Comparison of ENCODE assay signal across 8 cellular contexts in genomic region chr3:108589081-108589997, GRCh38. TPM values are rescaled to one million over a fixed set of nuclear protein-coding genes. Genes with fewer than 3 reads are reported as not detected.
DNase-seq lines count a peak whose midpoint lies in the region; ATAC-seq, FAIRE-seq and TF ChIP-seq lines count a peak whose summit lies in the region.

Gene CIP2A (minus strand): TSS chr3:108589438. CDS start chr3:108589375, 63 bp downstream.
Gene DZIP3 (plus strand): TSS chr3:108589722. CDS start chr3:108605407, 15,685 bp downstream.

- peaks cover 46% of the 10 kb centered on the region for H3K4me1 Mint-ChIP-seq in activated T-helper 2 cell treated with anti-CD3 and anti-CD28 coated beads, Interferon-gamma antibody, Interleukin-2, Interleukin-4, amounts not matched to agents 10 μg/mL and 5 μg/mL and 100 μg/mL, durations not matched to agents 14 hours and 24 hours and 36 hours (ENCODE audit: low read depth)
- H3K4me1 Mint-ChIP-seq in naive thymus-derived CD4-positive, alpha-beta T cell = peaks cover 12 to 53% (median 39%) of the 10 kb centered on the region in 7 donors
- peaks cover 52% of the 10 kb centered on the region for H3K4me1 Mint-ChIP-seq in stimulated activated memory B cell treated with anti-CD40 and anti-IgM and Interleukin-4, amounts not matched to agents 10 μg/mL and 1 μg/mL and 100 μg/mL, for 72 hours

- DNase-seq in ELF-1 (ENCODE audit: low read depth, low spot score) = peak; percentile 99
- peak; percentile 73 for DNase-seq in H54 (ENCODE audit: insufficient read length, low spot score)
- peak; percentile 89 for DNase-seq in LoVo (ENCODE audit: low spot score)
- DNase-seq in RWPE1 (ENCODE audit: low spot score) = peak; percentile 90
- peak; percentile 81 for DNase-seq in activated T-helper 2 cell treated with anti-CD3 and anti-CD28 coated beads, Interferon-gamma antibody, Interleukin-2, Interleukin-4, amounts not matched to agents 10 μg/mL and 5 μg/mL and 100 μg/mL, durations not matched to agents 14 hours and 24 hours and 36 hours (ENCODE audit: low spot score)
- DNase-seq in fibroblast of mammary gland (ENCODE audit: low read depth) = peak; percentile 91
- peak; percentile 74 to 88 (median 82) for DNase-seq in naive thymus-derived CD4-positive, alpha-beta T cell

- H3K4me3 Mint-ChIP-seq in activated T-helper 2 cell treated with anti-CD3 and anti-CD28 coated beads, Interferon-gamma antibody, Interleukin-2, Interleukin-4, amounts not matched to agents 10 μg/mL and 5 μg/mL and 100 μg/mL, durations not matched to agents 14 hours and 24 hours and 36 hours (ENCODE audit: low read depth) = peak within 1 kb of the TSS; percentile 99
- H3K4me3 Mint-ChIP-seq in naive thymus-derived CD4-positive, alpha-beta T cell = peak within 1 kb of the TSS; percentile 94 to 99 (median 98)
- H3K4me3 Mint-ChIP-seq in stimulated activated memory B cell treated with anti-CD40 and anti-IgM and Interleukin-4, amounts not matched to agents 10 μg/mL and 1 μg/mL and 100 μg/mL, for 72 hours = peak within 1 kb of the TSS; percentile 98

- intact Hi-C loops in activated T-helper 2 cell treated with anti-CD3 and anti-CD28 coated beads, Interferon-gamma antibody, Interleukin-2, Interleukin-4, amounts not matched to agents 10 μg/mL and 5 μg/mL and 100 μg/mL, durations not matched to agents 14 hours and 24 hours and 36 hours (cut with micrococcal nuclease) = loop anchor here (1.0 to 10.0 kb wide), 11 partner anchors 10 to 499 kb away; partner anchors contain the start of genes CD47, HHLA2, IFT57 and TRAT1
- intact Hi-C loops in naive thymus-derived CD4-positive, alpha-beta T cell (cut with micrococcal nuclease) = loop anchor here (1.0 to 10.0 kb wide), 16 partner anchors 9 to 1065 kb away; partner anchors contain the start of genes TRAT1 (in 2 of the 2), CD47 (in 1 of the 2) and IFT57 (in 1 of the 2)

- H3K36me3 ChIP-seq in naive thymus-derived CD4-positive, alpha-beta T cell (ENCODE audit: control insufficient read depth in 2 of 3, insufficient read depth in 3 of 3, low read length in 3 of 3) = peaks cover 0 to 6% (median 0%) of the 10 kb centered on the region in 3 experiments

- peaks cover 11 to 15% of the 10 kb centered on the region in 2 donors for H3K4me1 ChIP-seq in naive thymus-derived CD4-positive, alpha-beta T cell (ENCODE audit: control insufficient read depth in 2 of 2, insufficient read depth in 2 of 2, low read length in 2 of 2)

- peak; percentile 98 for FAIRE-seq in H54 (lab: Jason Lieb, UNC)

- CTCF ChIA-PET in RWPE1 (lab: Yijun Ruan, JAX) = interaction anchor here (0.6 to 1.2 kb wide), 2 partner anchors 29 to 35 kb away, joined by 3 read pairs; no protein-coding TSS in a partner anchor
- CTCF ChIA-PET in naive thymus-derived CD4-positive, alpha-beta T cell (lab: Charles Lee) = interaction anchor here (0.6 to 4.5 kb wide), 7 partner anchors 9 to 1069 kb away, joined by 3 to 39 read pairs (median 4); no protein-coding TSS in a partner anchor

- H3K27ac ChIP-seq in RWPE1 = peak within 1 kb of the TSS; percentile 94
- peak within 1 kb of the TSS; percentile 92 for H3K27ac ChIP-seq in naive thymus-derived CD4-positive, alpha-beta T cell (ENCODE audit: low read depth, low read length)

- H3K9me3 Mint-ChIP-seq in activated T-helper 2 cell treated with anti-CD3 and anti-CD28 coated beads, Interferon-gamma antibody, Interleukin-2, Interleukin-4, amounts not matched to agents 10 μg/mL and 5 μg/mL and 100 μg/mL, durations not matched to agents 14 hours and 24 hours and 36 hours = no peaks in the 10 kb centered on the region
- H3K9me3 Mint-ChIP-seq in naive thymus-derived CD4-positive, alpha-beta T cell = no peaks in the 10 kb centered on the region
- no peaks in the 10 kb centered on the region for H3K9me3 Mint-ChIP-seq in stimulated activated memory B cell treated with anti-CD40 and anti-IgM and Interleukin-4, amounts not matched to agents 10 μg/mL and 1 μg/mL and 100 μg/mL, for 72 hours

- no peaks in the 10 kb centered on the region for H3K9me3 ChIP-seq in naive thymus-derived CD4-positive, alpha-beta T cell (ENCODE audit: control insufficient read depth in 2 of 3, low read length in 3 of 3)

- no peaks in the 10 kb centered on the region for H3K27me3 Mint-ChIP-seq in activated T-helper 2 cell treated with anti-CD3 and anti-CD28 coated beads, Interferon-gamma antibody, Interleukin-2, Interleukin-4, amounts not matched to agents 10 μg/mL and 5 μg/mL and 100 μg/mL, durations not matched to agents 14 hours and 24 hours and 36 hours (ENCODE audit: low read depth)
- no peaks in the 10 kb centered on the region for H3K27me3 Mint-ChIP-seq in naive thymus-derived CD4-positive, alpha-beta T cell
- H3K27me3 Mint-ChIP-seq in stimulated activated memory B cell treated with anti-CD40 and anti-IgM and Interleukin-4, amounts not matched to agents 10 μg/mL and 1 μg/mL and 100 μg/mL, for 72 hours = no peaks in the 10 kb centered on the region

- peak within 1 kb of the TSS; percentile 98 for H3K4me3 ChIP-seq in fibroblast of mammary gland (ENCODE audit: control insufficient read depth, low read depth, low read length)
- H3K4me3 ChIP-seq in naive thymus-derived CD4-positive, alpha-beta T cell (ENCODE audit: low read length) = peak within 1 kb of the TSS; percentile 87

- H3K27ac Mint-ChIP-seq in activated T-helper 2 cell treated with anti-CD3 and anti-CD28 coated beads, Interferon-gamma antibody, Interleukin-2, Interleukin-4, amounts not matched to agents 10 μg/mL and 5 μg/mL and 100 μg/mL, durations not matched to agents 14 hours and 24 hours and 36 hours = peak within 1 kb of the TSS; percentile 99
- H3K27ac Mint-ChIP-seq in naive thymus-derived CD4-positive, alpha-beta T cell = peak within 1 kb of the TSS; percentile 95 to 100 (median 99)
- H3K27ac Mint-ChIP-seq in stimulated activated memory B cell treated with anti-CD40 and anti-IgM and Interleukin-4, amounts not matched to agents 10 μg/mL and 1 μg/mL and 100 μg/mL, for 72 hours = peak within 1 kb of the TSS; percentile 100

- no peaks in the 10 kb centered on the region for H3K27me3 ChIP-seq in naive thymus-derived CD4-positive, alpha-beta T cell (ENCODE audit: control insufficient read depth in 2 of 2, insufficient read depth in 2 of 2, low read length in 2 of 2)

- H3K36me3 Mint-ChIP-seq in activated T-helper 2 cell treated with anti-CD3 and anti-CD28 coated beads, Interferon-gamma antibody, Interleukin-2, Interleukin-4, amounts not matched to agents 10 μg/mL and 5 μg/mL and 100 μg/mL, durations not matched to agents 14 hours and 24 hours and 36 hours (ENCODE audit: low read depth) = peaks cover 25% of the 10 kb centered on the region
- peaks cover 0 to 10% (median 0%) of the 10 kb centered on the region in 5 donors for H3K36me3 Mint-ChIP-seq in naive thymus-derived CD4-positive, alpha-beta T cell
- no peaks in the 10 kb centered on the region for H3K36me3 Mint-ChIP-seq in stimulated activated memory B cell treated with anti-CD40 and anti-IgM and Interleukin-4, amounts not matched to agents 10 μg/mL and 1 μg/mL and 100 μg/mL, for 72 hours

- peak; percentile 83 for ATAC-seq in naive thymus-derived CD4-positive, alpha-beta T cell
- peak; percentile 97 for ATAC-seq in stimulated activated memory B cell treated with anti-CD40 and anti-IgM and Interleukin-4, amounts not matched to agents 10 μg/mL and 1 μg/mL and 100 μg/mL, for 72 hours

- peak; percentile 66 for TF ChIP-seq POLR2A in H54 (IDR thresholded peaks at IDR 0.05; ENCODE audit: low read depth, low read length)

- TF ChIP-seq CTCF in RWPE1 (conservative IDR thresholded peaks at IDR 0.05; ENCODE audit: low read depth) = no peak
- TF ChIP-seq CTCF in fibroblast of mammary gland (conservative IDR thresholded peaks at IDR 0.05; ENCODE audit: control insufficient read depth, insufficient read depth, low read depth, low read length) = peak; percentile 0

- POLR2A ChIA-PET in RWPE1 (lab: Yijun Ruan, JAX; ENCODE audit: low non-redundant PET) = interaction anchor here (0.5 to 0.6 kb wide), 3 partner anchors 10 to 866 kb away, joined by 3 to 4 read pairs (median 3); no protein-coding TSS in a partner anchor
- POLR2A ChIA-PET in naive thymus-derived CD4-positive, alpha-beta T cell (lab: Charles Lee) = interaction anchor here (0.5 to 6.0 kb wide), 21 partner anchors 12 to 1296 kb away, joined by 3 to 159 read pairs (median 4); partner anchors contain the start of genes BBX and TRAT1

RNA-seq across cellular contexts. Expression of gene CIP2A, which starts in this region (rescaled TPM):
- 45.6 and 53.2 TPM in 2 replicates for total RNA-seq in activated T-helper 2 cell treated with anti-CD3 and anti-CD28 coated beads, Interferon-gamma antibody, Interleukin-2, Interleukin-4, amounts not matched to agents 10 μg/mL and 5 μg/mL and 100 μg/mL, durations not matched to agents 14 hours and 24 hours and 36 hours
- 10 to 100 TPM in 1 of 5 experiments, 1 to 10 TPM in 4; 3.4 to 44.2 (median 4.1) TPM for total RNA-seq in naive thymus-derived CD4-positive, alpha-beta T cell
- 1 to 10 TPM; 1.7 to 3.0 TPM for polyA plus RNA-seq in naive thymus-derived CD4-positive, alpha-beta T cell

RNA-seq across cellular contexts. Expression of gene DZIP3, which starts in this region (rescaled TPM):
- total RNA-seq in activated T-helper 2 cell treated with anti-CD3 and anti-CD28 coated beads, Interferon-gamma antibody, Interleukin-2, Interleukin-4, amounts not matched to agents 10 μg/mL and 5 μg/mL and 100 μg/mL, durations not matched to agents 14 hours and 24 hours and 36 hours = 4.9 and 6.4 TPM in 2 replicates
- 10 to 100 TPM in 4 of 5 experiments, 1 to 10 TPM in 1; 9.6 to 17.3 (median 14.6) TPM for total RNA-seq in naive thymus-derived CD4-positive, alpha-beta T cell
- 10 to 100 TPM in 1 of 2 donors, 1 to 10 TPM in 1; 4.5 to 14.5 TPM for polyA plus RNA-seq in naive thymus-derived CD4-positive, alpha-beta T cell

Comparison
In these comparisons a context has a peak if more than half of its experiments do, and no peak if none do; other contexts are left out.
1. Peak in every context shown above with its lines: DNase-seq, ATAC-seq, H3K4me3 ChIP-seq and H3K27ac ChIP-seq.